8 cellular contexts compared by ENCODE assay signal in the genomic region with DNA sequence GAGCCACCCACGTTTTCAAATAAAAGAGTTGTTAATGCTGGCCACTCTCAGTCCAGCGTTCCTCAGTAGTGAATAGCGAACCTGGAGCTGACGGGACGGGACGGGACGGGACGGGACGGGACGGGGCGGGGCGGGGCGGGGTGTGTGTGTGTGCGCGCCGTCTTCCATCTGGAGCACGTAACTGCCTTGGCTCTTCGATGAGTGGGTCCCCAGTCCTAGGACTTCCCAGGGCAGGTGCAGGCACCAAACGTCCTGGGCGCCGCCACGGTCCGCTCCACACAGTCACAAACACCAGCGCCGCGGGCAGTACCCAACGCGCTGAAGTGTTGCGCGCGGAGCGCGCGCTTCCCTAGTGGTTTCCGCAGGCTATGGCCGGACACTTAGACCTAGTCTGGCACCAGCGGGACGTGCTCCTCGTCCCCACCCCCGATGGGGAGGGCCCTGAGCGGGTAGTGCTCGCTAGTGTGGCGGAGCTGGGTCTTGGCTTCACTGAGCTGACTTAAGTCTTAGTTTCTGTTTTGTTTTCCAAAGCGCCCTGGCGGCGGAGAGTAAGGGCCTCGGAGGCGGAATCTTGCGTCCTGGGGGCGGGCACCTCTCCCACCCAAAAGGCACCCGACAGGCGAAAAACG. TPM values are rescaled to one million over a fixed set of nuclear protein-coding genes. Genes with fewer than 3 reads are reported as not detected.
DNase-seq lines count a peak whose midpoint lies in the region; ATAC-seq, FAIRE-seq and TF ChIP-seq lines count a peak whose summit lies in the region.
"Not testable (repeated sequence)": the region's sequence is repeated elsewhere in the genome, so short reads cannot be mapped to it uniquely, and the experiment has no call there.

No MANE protein-coding gene starts in this region.

- H3K4me1 ChIP-seq in heart right ventricle = peaks cover 0 to 31% (median 21%) of the 10 kb centered on the region in 9 donors
- H3K4me1 ChIP-seq in gastrocnemius medialis = peaks cover 7 to 12% of the 10 kb centered on the region in 2 donors

- CTCF ChIA-PET in activated CD4-positive, alpha-beta T cell treated with anti-CD3 and anti-CD28 coated beads for 36 hours (lab: Charles Lee) = not testable (repeated sequence)

- H3K27ac ChIP-seq in heart right ventricle, gastrocnemius medialis: not testable (repeated sequence)

- not testable (repeated sequence) for H3K9me3 ChIP-seq in heart right ventricle, gastrocnemius medialis

- peak; percentile 92 for FAIRE-seq in GM12892 (lab: Jason Lieb, UNC)

- H3K9me3 Mint-ChIP-seq in activated CD4-positive, alpha-beta T cell treated with anti-CD3 and anti-CD28 coated beads for 36 hours (ENCODE audit: low read depth) = not testable (repeated sequence)

- intact Hi-C loops in activated CD4-positive, alpha-beta T cell treated with anti-CD3 and anti-CD28 coated beads for 36 hours (cut with DNase I, micrococcal nuclease); heart right ventricle (cut with DNase I); gastrocnemius medialis (cut with DNase I; ENCODE audit: low total_unique reads): not testable (repeated sequence)

- not testable (repeated sequence) for H3K27ac Mint-ChIP-seq in activated CD4-positive, alpha-beta T cell treated with anti-CD3 and anti-CD28 coated beads for 36 hours

- ATAC-seq in GM19328 (IDR thresholded peaks at IDR 0.05; ENCODE audit: unreplicated experiment) (peak; percentile 34), GM21619 (IDR thresholded peaks at IDR 0.05; ENCODE audit: unreplicated experiment) (peak; percentile 29), HG02938 (IDR thresholded peaks at IDR 0.05; ENCODE audit: unreplicated experiment) (peak; percentile 29), HG03378 (IDR thresholded peaks at IDR 0.05; ENCODE audit: unreplicated experiment) (peak; percentile 24), heart right ventricle (peak; percentile 67 to 84 (median 78)), gastrocnemius medialis (peak; percentile 51 to 60)
- ATAC-seq in activated CD4-positive, alpha-beta T cell treated with anti-CD3 and anti-CD28 coated beads for 36 hours = peak; percentile 60

- not testable (repeated sequence) for H3K4me3 ChIP-seq in heart right ventricle, gastrocnemius medialis

- not testable (repeated sequence) for DNase-seq in GM12892 (ENCODE audit: insufficient read length); activated CD4-positive, alpha-beta T cell treated with anti-CD3 and anti-CD28 coated beads for 36 hours; heart right ventricle; gastrocnemius medialis

- H3K36me3 Mint-ChIP-seq in activated CD4-positive, alpha-beta T cell treated with anti-CD3 and anti-CD28 coated beads for 36 hours (ENCODE audit: low read depth) = not testable (repeated sequence)

- POLR2A ChIA-PET in activated CD4-positive, alpha-beta T cell treated with anti-CD3 and anti-CD28 coated beads for 36 hours (lab: Charles Lee) = not testable (repeated sequence)

- TF ChIP-seq CTCF in heart right ventricle (IDR thresholded peaks at IDR 0.05); gastrocnemius medialis (IDR thresholded peaks at IDR 0.05 in 4 of 5, conservative IDR thresholded peaks at IDR 0.05 in 1 of 5): not testable (repeated sequence)

- WGBS in heart right ventricle, 2 donors = no CpG with 5 or more reads among the region's 53 CpGs

- not testable (repeated sequence) for H3K27me3 Mint-ChIP-seq in activated CD4-positive, alpha-beta T cell treated with anti-CD3 and anti-CD28 coated beads for 36 hours

- peaks cover 27% of the 10 kb centered on the region for H3K4me1 Mint-ChIP-seq in activated CD4-positive, alpha-beta T cell treated with anti-CD3 and anti-CD28 coated beads for 36 hours

- in situ Hi-C loops in gastrocnemius medialis (cut with MboI; ENCODE audit: low sequenced_read_pairs in 4 of 4) = not testable (repeated sequence)

- H3K27me3 ChIP-seq in heart right ventricle, gastrocnemius medialis: not testable (repeated sequence)

- not testable (repeated sequence) for TF ChIP-seq POLR2A in GM12892 (IDR thresholded peaks at IDR 0.05; ENCODE audit: low read depth, low read length); gastrocnemius medialis (IDR thresholded peaks at IDR 0.05)

- H3K36me3 ChIP-seq in heart right ventricle, gastrocnemius medialis: not testable (repeated sequence)

- H3K4me3 Mint-ChIP-seq in activated CD4-positive, alpha-beta T cell treated with anti-CD3 and anti-CD28 coated beads for 36 hours = not testable (repeated sequence)

RNA-seq across cellular contexts. Expression of gene BOLA1, which starts 47.7 kb away (rescaled TPM):
- 16.0 TPM for polyA plus RNA-seq in GM12892 (2012; ENCODE audit: missing spikeins)
- 10 to 100 TPM; 24.1 to 30.0 TPM for total RNA-seq in activated CD4-positive, alpha-beta T cell treated with anti-CD3 and anti-CD28 coated beads for 36 hours
- total RNA-seq in heart right ventricle (10 to 100 TPM; 12.9 to 20.0 (median 15.8) TPM), gastrocnemius medialis (10 to 100 TPM; 17.0 to 35.4 (median 28.7) TPM)
- 10 to 100 TPM; 22.7 to 33.6 TPM for polyA plus RNA-seq in heart right ventricle

Comparison
In these comparisons a context has a peak if more than half of its experiments do, and no peak if none do; other contexts are left out.
1. ATAC-seq: peak in every context shown above with its lines; median percentile 78 in heart right ventricle; 60 in activated CD4-positive, alpha-beta T cell treated with anti-CD3 and anti-CD28 coated beads for 36 hours; 56 in gastrocnemius medialis; 34 in GM19328; 29 in GM21619; 29 in HG02938; 24 in HG03378.